ENCODE assay signal across 22 cellular contexts in the genomic region with DNA sequence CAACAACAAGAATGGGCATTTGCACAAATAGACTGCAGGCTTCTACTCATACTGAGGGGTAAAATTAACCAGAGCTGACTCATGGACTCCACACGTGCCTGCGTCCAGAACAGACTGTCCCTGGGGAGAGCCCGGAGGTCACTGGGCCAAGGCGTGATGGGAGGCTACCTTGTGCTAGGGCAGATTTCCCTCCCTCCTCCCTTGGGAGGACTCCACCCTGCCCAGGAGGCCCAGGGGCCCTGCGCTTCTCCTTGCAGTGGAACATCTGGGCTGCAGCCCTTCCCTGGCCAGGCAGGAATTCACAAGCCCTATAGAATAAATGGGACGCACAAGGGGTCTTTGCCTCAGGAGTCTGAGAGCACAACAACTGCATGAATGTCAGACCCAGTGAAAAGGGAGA.
"Had no signal": no experiment of that assay in that cellular context is flagged by ENCODE, and none has a peak within 500 bp of the region (broad histone marks: within the 10 kb centered on the region; RNA-seq: fewer than 3 reads in every experiment).

No MANE protein-coding gene starts in this region.

- H3K27me3 ChIP-seq: SJCRH30 had no signal

- ATAC-seq: SK-N-SH treated with all-trans-retinoic acid at 6 μM for 48 hours had no signal

- H3K4me3 ChIP-seq: MG63, SJCRH30 had no signal

- H3K4me1 ChIP-seq: SJCRH30 had no signal

- H3K36me3 ChIP-seq: MG63, SJCRH30 had no signal

- DNase-seq: KBM-7, MG63, NCI-H1092, NCI-H1105 treated with DMSO at 0.1 percent for 48 hours, NCI-H1417 treated with DMSO at 0.1 percent for 48 hours, NCI-H146, NCI-H1694 treated with DMSO at 0.1 percent for 48 hours, NCI-H1930, NCI-H2081, NCI-H2107, NCI-H2171, NCI-H226, NCI-H446, NCI-H510A, NCI-H524 treated with DMSO at 0.1 percent for 48 hours, NCI-H69, NCI-H774, RPMI8226, SHP77, SJCRH30 had no signal

- H3K27ac ChIP-seq: HL-60, SJCRH30 had no signal

- H3K9me3 ChIP-seq: MG63, SJCRH30 had no signal
